Comparison of ENCODE assay signal across 9 cellular contexts in genomic region chr22:39528080-39528661, GRCh38. TPM values are rescaled to one million over a fixed set of nuclear protein-coding genes. Genes with fewer than 3 reads are reported as not detected.
DNase-seq lines count a peak whose midpoint lies in the region; ATAC-seq, FAIRE-seq and TF ChIP-seq lines count a peak whose summit lies in the region.
"Had no signal": no experiment of that assay in that cellular context is flagged by ENCODE, and none has a peak within 500 bp of the region (broad histone marks: within the 10 kb centered on the region; RNA-seq: fewer than 3 reads in every experiment).

No MANE protein-coding gene starts in this region.

- peaks cover 54% of the 10 kb centered on the region for H3K4me1 Mint-ChIP-seq in T-helper 2 cell treated with Interferon-gamma antibody and Interleukin-4, amounts not matched to agents 5 μg/mL and 100 μg/mL, for 36 hours (ENCODE audit: low read depth)

- WGBS in small intestine, 3 donors = 36 to 51% (median 40%) methylated on average over 9 to 12 of the region's 12 CpGs

- H3K4me3 Mint-ChIP-seq in T-helper 2 cell treated with Interferon-gamma antibody and Interleukin-4, amounts not matched to agents 5 μg/mL and 100 μg/mL, for 36 hours = no peak overlapping the region

- peak in 2 of 3 experiments; percentile 35 to 68 for DNase-seq in NCI-H1417 (lab: John Stamatoyannopoulos, UW)
- DNase-seq in NCI-H1417 treated with DMSO at 0.1 percent for 48 hours (lab: John Stamatoyannopoulos, UW) = no peak
- peak; percentile 59 for DNase-seq in NCI-H345 (lab: John Stamatoyannopoulos, UW)
- peak; percentile 65 for DNase-seq in ecto neural progenitor cell (ENCODE audit: low spot score)
- DNase-seq in small intestine = no peak
- DNase-seq in T-helper 2 cell treated with Interferon-gamma antibody and Interleukin-4, amounts not matched to agents 5 μg/mL and 100 μg/mL, for 36 hours (ENCODE audit: low spot score) = no peak
- DNase-seq in foreskin melanocyte = no peak
- DNase-seq in foreskin keratinocyte = no peak

- no peaks in the 10 kb centered on the region for H3K9me3 ChIP-seq in small intestine (ENCODE audit: control insufficient read depth, low read depth)

- H3K4me3 ChIP-seq in small intestine (ENCODE audit: low read depth in 1 of 2, low read length in 2 of 2) = peak overlapping the region in 1 of 2 donors; percentile 29
- H3K4me3 ChIP-seq: lung had no signal

- H3K4me1 ChIP-seq in small intestine (ENCODE audit: control insufficient read depth in 2 of 2, insufficient read depth in 1 of 2, low read depth in 1 of 2, low read length in 1 of 2) (peaks cover 2 to 3% of the 10 kb centered on the region in 2 donors), foreskin keratinocyte (no peaks in the 10 kb centered on the region)

- H3K27ac ChIP-seq in small intestine (ENCODE audit: low read depth in 1 of 2, low read length in 1 of 2) = peak overlapping the region; percentile 42 to 50
- H3K27ac ChIP-seq in foreskin keratinocyte = no peak overlapping the region

- no peak overlapping the region for H3K27ac Mint-ChIP-seq in T-helper 2 cell treated with Interferon-gamma antibody and Interleukin-4, amounts not matched to agents 5 μg/mL and 100 μg/mL, for 36 hours

- FAIRE-seq in small intestine (lab: Jason Lieb, UNC) = no peak

- H3K27me3 ChIP-seq in small intestine (ENCODE audit: control insufficient read depth in 2 of 2, insufficient read depth in 2 of 2, low read length in 2 of 2) (no peaks in the 10 kb centered on the region), foreskin keratinocyte (no peaks in the 10 kb centered on the region)

- peaks cover 61% of the 10 kb centered on the region for H3K36me3 Mint-ChIP-seq in T-helper 2 cell treated with Interferon-gamma antibody and Interleukin-4, amounts not matched to agents 5 μg/mL and 100 μg/mL, for 36 hours (ENCODE audit: low read depth)

- no peak for ATAC-seq in foreskin keratinocyte

- no peaks in the 10 kb centered on the region for H3K27me3 Mint-ChIP-seq in T-helper 2 cell treated with Interferon-gamma antibody and Interleukin-4, amounts not matched to agents 5 μg/mL and 100 μg/mL, for 36 hours (ENCODE audit: low read depth)

- TF ChIP-seq CTCF in foreskin keratinocyte (conservative IDR thresholded peaks at IDR 0.05) = no peak

- no peaks in the 10 kb centered on the region for H3K9me3 Mint-ChIP-seq in T-helper 2 cell treated with Interferon-gamma antibody and Interleukin-4, amounts not matched to agents 5 μg/mL and 100 μg/mL, for 36 hours

- peaks cover 8 to 9% of the 10 kb centered on the region in 2 donors for H3K36me3 ChIP-seq in small intestine (ENCODE audit: control insufficient read depth in 2 of 2, insufficient read depth in 2 of 2, low read length in 2 of 2)

RNA-seq across cellular contexts. Expression of gene RPS19BP1, which starts 4.4 kb away (rescaled TPM):
- 100 to 1,000 TPM; 179 to 186 (median 183) TPM for polyA plus RNA-seq in small intestine
- 117 and 125 TPM in 2 replicates for total RNA-seq in foreskin keratinocyte
- 192 TPM in 2 replicates for polyA plus RNA-seq in foreskin keratinocyte

RNA-seq across cellular contexts. Expression of gene ATF4, which starts 7.8 kb away (rescaled TPM):
- 100 to 1,000 TPM; 471 to 709 (median 539) TPM for polyA plus RNA-seq in small intestine
- 541 and 610 TPM in 2 replicates for total RNA-seq in foreskin keratinocyte
- polyA plus RNA-seq in foreskin keratinocyte = 662 and 690 TPM in 2 replicates

RNA-seq across cellular contexts. Expression of gene MIEF1, which starts 26.1 kb away (rescaled TPM):
- polyA plus RNA-seq in small intestine (10 to 100 TPM; 12.2 to 22.1 (median 15.4) TPM), foreskin keratinocyte (10.0 and 11.2 TPM in 2 replicates)
- total RNA-seq in foreskin keratinocyte = 27.6 and 28.0 TPM in 2 replicates

RNA-seq across cellular contexts. Expression of gene CACNA1I, which starts 42.4 kb away (rescaled TPM):
- polyA plus RNA-seq in small intestine (under 1 TPM in 2 of 3 donors, not detected in 1; under 0.01 to 0.18 TPM), foreskin keratinocyte (not detected in 2 replicates)
- under 0.01 TPM in 1 of 2 replicates, not detected in the other for total RNA-seq in foreskin keratinocyte

Comparison
In these comparisons a context has a peak if more than half of its experiments do, and no peak if none do; other contexts are left out.
1. DNase-seq: peak in NCI-H1417 (2 of 3), NCI-H345 (single experiment) and ecto neural progenitor cell (single experiment); none in NCI-H1417 treated with DMSO at 0.1 percent for 48 hours (single experiment), small intestine (single experiment), T-helper 2 cell treated with Interferon-gamma antibody and Interleukin-4, amounts not matched to agents 5 μg/mL and 100 μg/mL, for 36 hours (single experiment), foreskin melanocyte (single experiment) and foreskin keratinocyte (0 of 2).